ENCODE assay signal across 20 cellular contexts in the genomic region with DNA sequence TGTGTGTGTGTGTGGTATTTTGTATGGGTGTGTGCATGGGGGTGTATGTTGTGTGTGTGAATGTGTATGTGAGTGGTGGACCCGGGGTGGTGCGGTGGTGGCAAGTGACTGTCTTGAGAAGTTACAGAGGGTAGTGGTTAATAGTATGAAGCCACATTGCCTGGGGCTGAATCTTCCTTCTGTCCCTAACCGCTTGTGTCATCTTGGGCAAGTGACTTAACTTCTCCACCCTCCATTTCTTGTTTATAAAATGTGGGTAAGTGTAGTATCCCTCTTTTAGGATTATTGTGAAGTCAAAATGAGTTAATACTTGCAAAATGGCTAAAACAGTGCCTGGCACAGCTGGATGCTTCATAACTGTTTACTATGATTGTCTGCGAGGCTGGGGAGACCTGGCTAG.
DNase-seq lines count a peak whose midpoint lies in the region; ATAC-seq and TF ChIP-seq lines count a peak whose summit lies in the region.
"Had no signal": no experiment of that assay in that cellular context is flagged by ENCODE, and none has a peak within 500 bp of the region (broad histone marks: within the 10 kb centered on the region; RNA-seq: fewer than 3 reads in every experiment).

No MANE protein-coding gene starts in this region.

- no peaks in the 10 kb centered on the region for H3K27me3 ChIP-seq in endodermal cell (ENCODE audit: control insufficient read depth, insufficient read depth, low read length, poor library complexity, severe bottlenecking)
- H3K27me3 ChIP-seq: BE2C, BLaER1 had no signal

- peaks cover 8% of the 10 kb centered on the region for H3K9me3 ChIP-seq in endodermal cell (ENCODE audit: control insufficient read depth, low read length)
- H3K9me3 ChIP-seq: BLaER1 had no signal

- no peak overlapping the region for H3K4me3 ChIP-seq in endodermal cell (ENCODE audit: low read length)
- H3K4me3 ChIP-seq: BLaER1 had no signal

- no peak overlapping the region for H3K4me3 Mint-ChIP-seq in neural crest cell
- H3K4me3 Mint-ChIP-seq in type B pancreatic cell: no peak overlapping the region
- no peak overlapping the region for H3K4me3 Mint-ChIP-seq in endodermal cell
- H3K4me3 Mint-ChIP-seq: CD14-positive monocyte; CD4-positive, alpha-beta memory T cell; CD4-positive, CD25-positive, alpha-beta regulatory T cell; CD8-positive, alpha-beta memory T cell had no signal

- no peak for TF ChIP-seq CTCF in neural crest cell (conservative IDR thresholded peaks at IDR 0.05)
- no peak for TF ChIP-seq CTCF in type B pancreatic cell (conservative IDR thresholded peaks at IDR 0.05)
- TF ChIP-seq CTCF in endodermal cell (conservative IDR thresholded peaks at IDR 0.05): no peak

- 61 to 100% methylated on average over 1 to 3 of the region's 4 CpGs for WGBS in endodermal cell (ENCODE audit: insufficient coverage in 1 of 2, insufficient read length in 1 of 2), 2 experiments

- H3K27me3 Mint-ChIP-seq in neural crest cell (ENCODE audit: low read depth) (no peaks in the 10 kb centered on the region), type B pancreatic cell (no peaks in the 10 kb centered on the region), endodermal cell (ENCODE audit: insufficient read depth) (peaks cover 4% of the 10 kb centered on the region)

- no peak overlapping the region for H3K9ac ChIP-seq in endodermal cell (ENCODE audit: extremely low read depth, low read length, poor library complexity, severe bottlenecking)
- H3K9ac ChIP-seq: BLaER1 had no signal

- H3K4me1 Mint-ChIP-seq in neural crest cell (peaks cover 43% of the 10 kb centered on the region), type B pancreatic cell (ENCODE audit: unreplicated experiment) (peaks cover 5% of the 10 kb centered on the region), endodermal cell (no peaks in the 10 kb centered on the region)
- H3K4me1 Mint-ChIP-seq: CD4-positive, alpha-beta memory T cell; CD8-positive, alpha-beta memory T cell had no signal

- no peak overlapping the region for H3K27ac ChIP-seq in endodermal cell (ENCODE audit: low read depth, low read length)
- H3K27ac ChIP-seq: BLaER1 had no signal

- ATAC-seq in GM19324 (IDR thresholded peaks at IDR 0.05; ENCODE audit: low FRiP score, unreplicated experiment): no peak

- no peaks in the 10 kb centered on the region for H3K4me1 ChIP-seq in endodermal cell (ENCODE audit: control insufficient read depth, insufficient read depth, low read length)
- H3K4me1 ChIP-seq: BE2C had no signal

- H3K36me3 ChIP-seq in endodermal cell (ENCODE audit: control insufficient read depth, insufficient read depth, low read length): no peaks in the 10 kb centered on the region
- H3K36me3 ChIP-seq: BE2C, BLaER1 had no signal

- H3K9me3 Mint-ChIP-seq in neural crest cell (peaks cover 4% of the 10 kb centered on the region), type B pancreatic cell (no peaks in the 10 kb centered on the region), endodermal cell (peaks cover 5% of the 10 kb centered on the region)

- H3K36me3 Mint-ChIP-seq in neural crest cell (ENCODE audit: low read depth) (peaks cover 3% of the 10 kb centered on the region), type B pancreatic cell (no peaks in the 10 kb centered on the region), endodermal cell (ENCODE audit: low read depth) (no peaks in the 10 kb centered on the region)
- H3K36me3 Mint-ChIP-seq: CD14-positive monocyte; CD4-positive, alpha-beta memory T cell; CD4-positive, CD25-positive, alpha-beta regulatory T cell; CD8-positive, alpha-beta memory T cell had no signal

- DNase-seq in SK-N-DZ (ENCODE audit: low spot score): peak; percentile 95
- DNase-seq in neural crest cell (ENCODE audit: low read depth, low spot score): no peak
- DNase-seq in type B pancreatic cell (ENCODE audit: extremely low spot score, unreplicated experiment): no peak
- DNase-seq in activated T-cell treated with anti-CD3 and anti-CD28 coated beads for 4 hours: no peak
- DNase-seq in endodermal cell: no peak
- DNase-seq: 8988T; ACHN; C1 segment of cervical spinal cord; CD4-positive, alpha-beta memory T cell; CD4-positive, CD25-positive, alpha-beta regulatory T cell; CD8-positive, alpha-beta memory T cell; COR-L47; DMS 273 treated with DMSO at 0.1 percent for 48 hours; DMS153; DMS79 treated with DMSO at 0.1 percent for 48 hours; GF-D8 had no signal

- H3K27ac Mint-ChIP-seq in neural crest cell (ENCODE audit: unreplicated experiment) (peak overlapping the region; percentile 38), type B pancreatic cell (peak overlapping the region; percentile 24), endodermal cell (no peak overlapping the region)
- H3K27ac Mint-ChIP-seq: CD4-positive, alpha-beta memory T cell; CD8-positive, alpha-beta memory T cell had no signal
